2 cellular contexts compared by ENCODE assay signal in genomic region chr14:71554323-71554722, GRCh38.
TF ChIP-seq lines count a peak whose summit lies in the region.

No MANE protein-coding gene starts in this region.

TF ChIP-seq in liver, 16 proteins besides CTCF, POLR2A, EP300 and RAD21 (continued from another document):
- no peak for TF ChIP-seq HNF4G (IDR thresholded peaks at IDR 0.05)

TF ChIP-seq in HepG2, 621 proteins besides CTCF, POLR2A, EP300 and RAD21 (continued from another document):
- no peak for TF ChIP-seq ZBTB39 (CRISPR knock-in tag; IDR thresholded peaks at IDR 0.05)
- no peak for TF ChIP-seq FOXM1 (CRISPR knock-in tag; IDR thresholded peaks at IDR 0.05)
- no peak for TF ChIP-seq RORA (CRISPR knock-in tag; IDR thresholded peaks at IDR 0.05)
- TF ChIP-seq REPIN1 (CRISPR knock-in tag; IDR thresholded peaks at IDR 0.05; ENCODE audit: borderline replicate concordance, low read depth), result no peak
- TF ChIP-seq IRF9 (CRISPR knock-in tag; IDR thresholded peaks at IDR 0.05; ENCODE audit: borderline replicate concordance), result no peak
